ENCODE assay signal across 30 cellular contexts in genomic region chr5:31333475-31333874, GRCh38.
"Had no signal": no experiment of that assay in that cellular context is flagged by ENCODE, and none has a peak within 500 bp of the region (broad histone marks: within the 10 kb centered on the region; RNA-seq: fewer than 3 reads in every experiment).

No MANE protein-coding gene starts in this region.

- H3K4me1 Mint-ChIP-seq: activated CD8-positive, alpha-beta memory T cell treated with anti-CD3 and anti-CD28 coated beads, Interleukin-2, amount 10 ng/mL, durations not matched to agents 7 days and 5 days; activated naive CD4-positive, alpha-beta T cell treated with anti-CD3 and anti-CD28 coated beads, Interleukin-2, amount 50 U/mL, for 24 hours; activated naive CD8-positive, alpha-beta T cell treated with anti-CD3 and anti-CD28 coated beads for 36 hours; activated naive CD8-positive, alpha-beta T cell treated with anti-CD3 and anti-CD28 coated beads, Interleukin-2, amount 50 U/mL, for 24 hours had no signal

- H3K27ac ChIP-seq: adrenal gland, body of pancreas, esophagus squamous epithelium, gastroesophageal sphincter had no signal

- H3K27me3 ChIP-seq: adrenal gland, body of pancreas, esophagus squamous epithelium, gastroesophageal sphincter had no signal

- H3K27ac Mint-ChIP-seq: activated CD8-positive, alpha-beta memory T cell treated with anti-CD3 and anti-CD28 coated beads, Interleukin-2, amount 10 ng/mL, durations not matched to agents 7 days and 5 days; activated CD8-positive, alpha-beta T cell treated with anti-CD3 and anti-CD28 coated beads for 36 hours; activated naive CD4-positive, alpha-beta T cell treated with anti-CD3 and anti-CD28 coated beads for 36 hours; activated naive CD4-positive, alpha-beta T cell treated with anti-CD3 and anti-CD28 coated beads, Interleukin-2, amount 50 U/mL, for 24 hours; activated naive CD8-positive, alpha-beta T cell treated with anti-CD3 and anti-CD28 coated beads for 36 hours; activated naive CD8-positive, alpha-beta T cell treated with anti-CD3 and anti-CD28 coated beads, Interleukin-2, amount 50 U/mL, for 24 hours; activated T-helper 1 cell treated with anti-CD3 and anti-CD28 coated beads, Interleukin-12 subunit alpha, Interleukin-12 subunit beta, Interleukin-2, Interleukin-4 antibody, amounts not matched to agents 30 ng/mL and 10 ng/mL and 1 ng/mL, durations not matched to agents 14 hours and 24 hours and 36 hours; activated T-helper 2 cell treated with anti-CD3 and anti-CD28 coated beads, Interferon-gamma antibody, Interleukin-2, Interleukin-4, amounts not matched to agents 10 μg/mL and 5 μg/mL and 100 μg/mL, durations not matched to agents 14 hours and 24 hours and 36 hours; effector memory CD8-positive, alpha-beta T cell had no signal

- H3K4me3 ChIP-seq: adrenal gland, body of pancreas, esophagus squamous epithelium, gastroesophageal sphincter had no signal

- H3K9me3 Mint-ChIP-seq: activated CD8-positive, alpha-beta T cell treated with anti-CD3 and anti-CD28 coated beads for 36 hours; activated naive CD4-positive, alpha-beta T cell treated with anti-CD3 and anti-CD28 coated beads for 36 hours; activated naive CD4-positive, alpha-beta T cell treated with anti-CD3 and anti-CD28 coated beads, Interleukin-2, amount 50 U/mL, for 24 hours; activated naive CD8-positive, alpha-beta T cell treated with anti-CD3 and anti-CD28 coated beads for 36 hours; activated naive CD8-positive, alpha-beta T cell treated with anti-CD3 and anti-CD28 coated beads, Interleukin-2, amount 50 U/mL, for 24 hours; activated T-helper 1 cell treated with anti-CD3 and anti-CD28 coated beads, Interleukin-12 subunit alpha, Interleukin-12 subunit beta, Interleukin-2, Interleukin-4 antibody, amounts not matched to agents 30 ng/mL and 10 ng/mL and 1 ng/mL, durations not matched to agents 14 hours and 24 hours and 36 hours; activated T-helper 2 cell treated with anti-CD3 and anti-CD28 coated beads, Interferon-gamma antibody, Interleukin-2, Interleukin-4, amounts not matched to agents 10 μg/mL and 5 μg/mL and 100 μg/mL, durations not matched to agents 14 hours and 24 hours and 36 hours; effector memory CD8-positive, alpha-beta T cell had no signal

- H3K36me3 ChIP-seq: adrenal gland, esophagus squamous epithelium, gastroesophageal sphincter had no signal

- DNase-seq: activated CD4-positive, alpha-beta T cell treated with anti-CD3 and anti-CD28 coated beads for 4 hours; activated CD4-positive, alpha-beta T cell treated with anti-CD3 and anti-CD28 coated beads, Interleukin-2, amount 50 U/mL, for 1 hour; activated CD4-positive, alpha-beta T cell treated with anti-CD3 and anti-CD28 coated beads, Interleukin-2, amount 50 U/mL, for 48 hours; activated CD4-positive, CD25-positive, alpha-beta regulatory T cell; activated CD4-positive, CD25-positive, alpha-beta regulatory T cell treated with anti-CD3 and anti-CD28 coated beads, Interleukin-2, amount 50 U/mL, for 72 hours; activated CD8-positive, alpha-beta memory T cell treated with anti-CD3 and anti-CD28 coated beads, Interleukin-2, amount 10 ng/mL, durations not matched to agents 7 days and 5 days; activated CD8-positive, alpha-beta memory T cell treated with anti-CD3 and anti-CD28 coated beads, Interleukin-2, amount 50 U/mL, for 4 hours; activated CD8-positive, alpha-beta T cell treated with anti-CD3 and anti-CD28 coated beads for 36 hours; activated effector memory CD4-positive, alpha-beta T cell treated with anti-CD3 and anti-CD28 coated beads, Interleukin-2, amount 50 U/mL, for 16 hours; activated naive CD4-positive, alpha-beta T cell treated with anti-CD3 and anti-CD28 coated beads for 36 hours; activated naive CD8-positive, alpha-beta T cell treated with anti-CD3 and anti-CD28 coated beads for 36 hours; activated naive CD8-positive, alpha-beta T cell treated with anti-CD3 and anti-CD28 coated beads, Interleukin-2, amount 50 U/mL, for 24 hours; activated T-cell treated with anti-CD3 and anti-CD28 coated beads, Interleukin-2, amount 50 U/mL, for 1 hour; activated T-cell treated with anti-CD3 and anti-CD28 coated beads, Interleukin-2, amount 50 U/mL, for 48 hours; adrenal gland; amygdala; aorta; body of pancreas; cortex of kidney; dermis blood vessel endothelial cell; effector CD4-positive, alpha-beta T cell; effector memory CD8-positive, alpha-beta T cell; erythroblast; esophagus squamous epithelium; foreskin melanocyte; T-helper 2 cell had no signal

- H3K4me3 Mint-ChIP-seq: activated CD8-positive, alpha-beta memory T cell treated with anti-CD3 and anti-CD28 coated beads, Interleukin-2, amount 10 ng/mL, durations not matched to agents 7 days and 5 days; activated CD8-positive, alpha-beta T cell treated with anti-CD3 and anti-CD28 coated beads for 36 hours; activated naive CD4-positive, alpha-beta T cell treated with anti-CD3 and anti-CD28 coated beads for 36 hours; activated naive CD4-positive, alpha-beta T cell treated with anti-CD3 and anti-CD28 coated beads, Interleukin-2, amount 50 U/mL, for 24 hours; activated naive CD8-positive, alpha-beta T cell treated with anti-CD3 and anti-CD28 coated beads for 36 hours; activated naive CD8-positive, alpha-beta T cell treated with anti-CD3 and anti-CD28 coated beads, Interleukin-2, amount 50 U/mL, for 24 hours; activated T-helper 1 cell treated with anti-CD3 and anti-CD28 coated beads, Interleukin-12 subunit alpha, Interleukin-12 subunit beta, Interleukin-2, Interleukin-4 antibody, amounts not matched to agents 30 ng/mL and 10 ng/mL and 1 ng/mL, durations not matched to agents 14 hours and 24 hours and 36 hours; effector memory CD8-positive, alpha-beta T cell had no signal

- ATAC-seq: activated CD8-positive, alpha-beta memory T cell treated with anti-CD3 and anti-CD28 coated beads, Interleukin-2, amount 10 ng/mL, durations not matched to agents 7 days and 5 days; activated CD8-positive, alpha-beta T cell treated with anti-CD3 and anti-CD28 coated beads for 36 hours; activated naive CD8-positive, alpha-beta T cell treated with anti-CD3 and anti-CD28 coated beads, Interleukin-2, amount 50 U/mL, for 24 hours; body of pancreas; effector memory CD8-positive, alpha-beta T cell; gastroesophageal sphincter had no signal

- H3K27me3 Mint-ChIP-seq: activated CD8-positive, alpha-beta memory T cell treated with anti-CD3 and anti-CD28 coated beads, Interleukin-2, amount 10 ng/mL, durations not matched to agents 7 days and 5 days; activated naive CD8-positive, alpha-beta T cell treated with anti-CD3 and anti-CD28 coated beads, Interleukin-2, amount 50 U/mL, for 24 hours; effector memory CD8-positive, alpha-beta T cell had no signal

- H3K36me3 Mint-ChIP-seq: activated CD8-positive, alpha-beta memory T cell treated with anti-CD3 and anti-CD28 coated beads, Interleukin-2, amount 10 ng/mL, durations not matched to agents 7 days and 5 days; activated naive CD4-positive, alpha-beta T cell treated with anti-CD3 and anti-CD28 coated beads, Interleukin-2, amount 50 U/mL, for 24 hours; activated naive CD8-positive, alpha-beta T cell treated with anti-CD3 and anti-CD28 coated beads for 36 hours had no signal

- H3K9me3 ChIP-seq: adrenal gland, body of pancreas, esophagus squamous epithelium, gastroesophageal sphincter had no signal

- H3K4me1 ChIP-seq: adrenal gland, body of pancreas, esophagus squamous epithelium, gastroesophageal sphincter had no signal
